8 cellular contexts compared by ENCODE assay signal in genomic region chr7:99438573-99439480, GRCh38. TPM values are rescaled to one million over a fixed set of nuclear protein-coding genes. Genes with fewer than 3 reads are reported as not detected.
DNase-seq lines count a peak whose midpoint lies in the region; ATAC-seq, FAIRE-seq and TF ChIP-seq lines count a peak whose summit lies in the region.

Gene CPSF4, plus strand, starts transcription at chr7:99438943. Its CDS starts 140 bp downstream, at chr7:99439083.
Gene PTCD1, minus strand, starts transcription at chr7:99438798. Its CDS starts 3,556 bp downstream, at chr7:99435242.

- ATAC-seq in HG02623 (IDR thresholded peaks at IDR 0.05; ENCODE audit: unreplicated experiment) (peak; percentile 91), Right ventricle myocardium superior (ENCODE audit: poor library complexity) (peak; percentile 99), pancreas (peak; percentile 98 to 99 (median 98))
- ATAC-seq in activated naive CD8-positive, alpha-beta T cell treated with anti-CD3 and anti-CD28 coated beads, Interleukin-2, amount 10 ng/mL, durations not matched to agents 7 days and 5 days (ENCODE audit: low read depth), result peak; percentile 91

- peak within 1 kb of the TSS in 3 of 4 donors; percentile 60 to 73 (median 67) for H3K27ac ChIP-seq in pancreas
- peak within 1 kb of the TSS; percentile 88 to 89 for H3K27ac ChIP-seq in tibial artery

- H3K9me3 Mint-ChIP-seq in activated naive CD8-positive, alpha-beta T cell treated with anti-CD3 and anti-CD28 coated beads, Interleukin-2, amount 10 ng/mL, durations not matched to agents 7 days and 5 days, result no peaks in the 10 kb centered on the region

- H3K9me3 ChIP-seq in pancreas (no peaks in the 10 kb centered on the region), tibial artery (no peaks in the 10 kb centered on the region)

- POLR2A ChIA-PET in activated naive CD8-positive, alpha-beta T cell treated with anti-CD3 and anti-CD28 coated beads, Interleukin-2, amount 10 ng/mL, durations not matched to agents 7 days and 5 days (lab: Charles Lee), result interaction anchor here (0.6 to 3.0 kb wide), 15 partner anchors 8 to 699 kb away, joined by 3 to 11 read pairs (median 4); partner anchors contain the start of genes BUD31, ZKSCAN5, ZNF394 and ZNF655

- H3K36me3 ChIP-seq in pancreas, result peaks cover 0 to 9% (median 0%) of the 10 kb centered on the region in 3 donors
- H3K36me3 ChIP-seq in tibial artery, result peaks cover 10 to 29% (median 15%) of the 10 kb centered on the region in 3 donors

- DNase-seq in NCI-H1092 treated with DMSO at 0.1 percent for 48 hours (lab: John Stamatoyannopoulos, UW) (peak; percentile 95), SKM-1 treated with dmso at 0.1 percent for 144 hours (lab: John Stamatoyannopoulos, UW; ENCODE audit: unreplicated experiment) (peak; percentile 90), Right ventricle myocardium superior (peak; percentile 97), pancreas (peak; percentile 95 to 99 (median 96)), tibial artery (peak; percentile 94 to 97)
- peak; percentile 92 for DNase-seq in activated naive CD8-positive, alpha-beta T cell treated with anti-CD3 and anti-CD28 coated beads, Interleukin-2, amount 10 ng/mL, durations not matched to agents 7 days and 5 days

- H3K4me3 ChIP-seq in pancreas (peak within 1 kb of the TSS; percentile 94 to 100 (median 100)), tibial artery (peak within 1 kb of the TSS; percentile 86 to 99)

- H3K27me3 Mint-ChIP-seq in activated naive CD8-positive, alpha-beta T cell treated with anti-CD3 and anti-CD28 coated beads, Interleukin-2, amount 10 ng/mL, durations not matched to agents 7 days and 5 days, result no peaks in the 10 kb centered on the region

- H3K27me3 ChIP-seq in pancreas (no peaks in the 10 kb centered on the region), tibial artery (no peaks in the 10 kb centered on the region)

- H3K36me3 Mint-ChIP-seq in activated naive CD8-positive, alpha-beta T cell treated with anti-CD3 and anti-CD28 coated beads, Interleukin-2, amount 10 ng/mL, durations not matched to agents 7 days and 5 days, result peaks cover 16% of the 10 kb centered on the region

- WGBS in pancreas, 2 donors, result 0 to 1% methylated on average over 62 to 89 of the region's 89 CpGs

- H3K4me1 ChIP-seq in pancreas (peaks cover 0 to 13% (median 7%) of the 10 kb centered on the region in 3 donors), tibial artery (peaks cover 0 to 44% (median 35%) of the 10 kb centered on the region in 4 donors)

- H3K4me3 Mint-ChIP-seq in activated naive CD8-positive, alpha-beta T cell treated with anti-CD3 and anti-CD28 coated beads, Interleukin-2, amount 10 ng/mL, durations not matched to agents 7 days and 5 days, result peak within 1 kb of the TSS; percentile 100

- H3K4me1 Mint-ChIP-seq in activated naive CD8-positive, alpha-beta T cell treated with anti-CD3 and anti-CD28 coated beads, Interleukin-2, amount 10 ng/mL, durations not matched to agents 7 days and 5 days, result peaks cover 27% of the 10 kb centered on the region

- TF ChIP-seq CTCF in pancreas (IDR thresholded peaks at IDR 0.05), result no peak
- no peak for TF ChIP-seq CTCF in tibial artery (IDR thresholded peaks at IDR 0.05)

- peak; percentile 85 for TF ChIP-seq POLR2A in GM10847 (IDR thresholded peaks at IDR 0.05; ENCODE audit: extremely low read depth, insufficient read length)

- intact Hi-C loops in Right ventricle myocardium superior (cut with DNase I), result no loop called here
- intact Hi-C loops in pancreas (cut with DNase I), result no loop called here
- intact Hi-C loops in tibial artery (cut with DNase I; ENCODE audit: low total_unique reads), result no loop called here

- FAIRE-seq in pancreas (lab: Jason Lieb, UNC), result no peak

- peak within 1 kb of the TSS; percentile 98 for H3K27ac Mint-ChIP-seq in activated naive CD8-positive, alpha-beta T cell treated with anti-CD3 and anti-CD28 coated beads, Interleukin-2, amount 10 ng/mL, durations not matched to agents 7 days and 5 days

RNA-seq across cellular contexts. Expression of gene CPSF4, which starts in this region (rescaled TPM):
- 10 to 100 TPM; 61.5 to 62.1 TPM for total RNA-seq in activated naive CD8-positive, alpha-beta T cell treated with anti-CD3 and anti-CD28 coated beads, Interleukin-2, amount 10 ng/mL, durations not matched to agents 7 days and 5 days
- total RNA-seq in Right ventricle myocardium superior, result 19.9 TPM
- 10 to 100 TPM; 15.2 to 26.2 (median 21.5) TPM for total RNA-seq in pancreas
- polyA plus RNA-seq in pancreas, result 10 to 100 TPM; 29.2 to 42.5 TPM

RNA-seq across cellular contexts. Expression of gene PTCD1, which starts in this region (rescaled TPM):
- total RNA-seq in activated naive CD8-positive, alpha-beta T cell treated with anti-CD3 and anti-CD28 coated beads, Interleukin-2, amount 10 ng/mL, durations not matched to agents 7 days and 5 days, result 10 to 100 TPM; 10.7 to 11.1 TPM
- total RNA-seq in Right ventricle myocardium superior, result 3.0 TPM
- total RNA-seq in pancreas, result 1 to 10 TPM; 1.4 to 3.6 (median 2.3) TPM
- polyA plus RNA-seq in pancreas, result 1 to 10 TPM; 3.9 to 4.0 TPM

Comparison
In these comparisons a context has a peak if more than half of its experiments do, and no peak if none do; other contexts are left out.
1. Peak in every context shown above with its lines: DNase-seq, ATAC-seq, H3K4me3 ChIP-seq and H3K27ac ChIP-seq.